21 cellular contexts compared by ENCODE assay signal in the genomic region with DNA sequence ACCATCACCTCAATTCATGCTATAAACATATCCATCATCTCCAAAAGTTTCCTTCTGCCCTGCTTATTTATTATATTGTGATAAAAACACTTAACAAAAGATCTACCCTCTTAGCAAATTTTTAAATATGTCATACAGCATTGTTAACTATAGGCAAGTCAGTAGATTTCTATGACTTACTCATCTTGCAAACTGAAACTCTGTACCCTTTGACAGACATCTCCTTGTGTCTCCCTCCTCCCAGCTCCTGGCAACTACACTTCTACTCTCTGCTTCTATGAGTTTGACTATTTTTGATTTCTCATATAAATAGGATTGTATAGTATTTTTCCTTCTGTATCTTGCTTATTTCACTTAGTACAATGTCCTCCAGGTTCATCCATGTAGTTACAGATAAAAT.
DNase-seq lines count a peak whose midpoint lies in the region; ATAC-seq, FAIRE-seq and TF ChIP-seq lines count a peak whose summit lies in the region.
"Had no signal": no experiment of that assay in that cellular context is flagged by ENCODE, and none has a peak within 500 bp of the region (broad histone marks: within the 10 kb centered on the region; RNA-seq: fewer than 3 reads in every experiment).

No MANE protein-coding gene starts in this region.

- no peak overlapping the region for H3K4me3 Mint-ChIP-seq in stimulated activated effector memory CD8-positive, alpha-beta T cell treated with anti-CD3 and anti-CD28 coated beads, Interleukin-12 subunit alpha, Interleukin-12 subunit beta, amount 100 ng/mL, for 72 hours
- H3K4me3 Mint-ChIP-seq: CD4-positive, alpha-beta T cell; GM23338; HFFc6 had no signal

- no peak for FAIRE-seq in D721Med (lab: Jason Lieb, UNC)
- FAIRE-seq: A549, H54 had no signal

- peaks cover 30% of the 10 kb centered on the region for H3K4me1 Mint-ChIP-seq in stimulated activated effector memory CD8-positive, alpha-beta T cell treated with anti-CD3 and anti-CD28 coated beads, Interleukin-12 subunit alpha, Interleukin-12 subunit beta, amount 100 ng/mL, for 72 hours
- H3K4me1 Mint-ChIP-seq: GM23338 had no signal

- no peak overlapping the region for H2AFZ ChIP-seq in SK-N-SH (ENCODE audit: low read depth)
- H2AFZ ChIP-seq in HCT116 (ENCODE audit: low read depth, low read length, poor library complexity, severe bottlenecking), result no peak overlapping the region
- H2AFZ ChIP-seq in PC-3 (ENCODE audit: low read length), result no peak overlapping the region
- H2AFZ ChIP-seq: GM23338 had no signal

- RAD21 ChIA-PET in HCT116 (lab: Charles Lee; ENCODE audit: low non-redundant PET in 1 of 2, low total read pairs in 2 of 2, uncharacterized antibody in 2 of 2, unreplicated experiment in 2 of 2), result no interaction called here

- no peaks in the 10 kb centered on the region; the same call in 1 of the 2 replicates for H3K9me3 ChIP-seq in SK-N-SH
- peaks cover 4 to 7% of the 10 kb centered on the region in 2 experiments; a peak in 1 of 4 replicates for H3K9me3 ChIP-seq in HCT116 (ENCODE audit: control insufficient read depth in 1 of 2, insufficient read depth in 1 of 2, low read depth in 1 of 2, low read length in 2 of 2)
- no peaks in the 10 kb centered on the region for H3K9me3 ChIP-seq in PC-3 (ENCODE audit: low read length)

- H3F3A ChIP-seq in SK-N-SH (replicated peaks; ENCODE audit: insufficient read depth) (peaks cover 4% of the 10 kb centered on the region), PC-3 (ENCODE audit: low read length, unreplicated experiment) (no peaks in the 10 kb centered on the region)

- ATAC-seq in SK-N-SH treated with all-trans-retinoic acid at 6 μM for 48 hours, result peak; percentile 32; the same call in 1 of the 3 replicates
- no peak for ATAC-seq in HCT116
- peak; percentile 39 for ATAC-seq in PC-3
- peak; percentile 52 for ATAC-seq in stimulated activated effector memory CD8-positive, alpha-beta T cell treated with anti-CD3 and anti-CD28 coated beads, Interleukin-12 subunit alpha, Interleukin-12 subunit beta, amount 100 ng/mL, for 72 hours
- ATAC-seq: A549, GM23338 had no signal

- TF ChIP-seq POLR2A in HCT116 (IDR thresholded peaks at IDR 0.05; ENCODE audit: borderline replicate concordance, extremely low read depth, insufficient read depth, insufficient read length), result no peak
- no peak for TF ChIP-seq POLR2A in lower leg skin (IDR thresholded peaks at IDR 0.05)

- no peak overlapping the region for H3K27ac ChIP-seq in SK-N-SH (ENCODE audit: low read depth in 2 of 2, low read length in 1 of 2)
- peak overlapping the region; percentile 21; the same call in 1 of the 2 replicates for H3K27ac ChIP-seq in HCT116 (ENCODE audit: low read depth, low read length)
- no peak overlapping the region for H3K27ac ChIP-seq in PC-3 (ENCODE audit: low read length)
- H3K27ac ChIP-seq: 22Rv1, A549, C4-2B had no signal

- H3K27me3 ChIP-seq in SK-N-SH (ENCODE audit: insufficient read depth) (no peaks in the 10 kb centered on the region), HCT116 (ENCODE audit: insufficient read depth, low read length) (no peaks in the 10 kb centered on the region), PC-3 (ENCODE audit: low read length) (no peaks in the 10 kb centered on the region)

- TF ChIP-seq RAD21 in SK-N-SH (IDR thresholded peaks at IDR 0.05; ENCODE audit: low read length) (no peak), HCT116 (IDR thresholded peaks at IDR 0.05; ENCODE audit: low read depth) (no peak)

- intact Hi-C loops in HCT116 (cut with micrococcal nuclease), result no loop called here
- intact Hi-C loops in PC-3 (cut with micrococcal nuclease), result no loop called here
- intact Hi-C loops in lower leg skin (cut with DNase I; ENCODE audit: low total_unique reads), result no loop called here

- H3K36me3 Mint-ChIP-seq in stimulated activated effector memory CD8-positive, alpha-beta T cell treated with anti-CD3 and anti-CD28 coated beads, Interleukin-12 subunit alpha, Interleukin-12 subunit beta, amount 100 ng/mL, for 72 hours, result no peaks in the 10 kb centered on the region

- no peak overlapping the region for H3K27ac Mint-ChIP-seq in stimulated activated effector memory CD8-positive, alpha-beta T cell treated with anti-CD3 and anti-CD28 coated beads, Interleukin-12 subunit alpha, Interleukin-12 subunit beta, amount 100 ng/mL, for 72 hours
- H3K27ac Mint-ChIP-seq: CD4-positive, alpha-beta T cell; GM23338; HFFc6 had no signal

- H3K9me2 ChIP-seq in SK-N-SH (no peaks in the 10 kb centered on the region), HCT116 (ENCODE audit: insufficient read depth) (no peaks in the 10 kb centered on the region), PC-3 (replicated peaks; ENCODE audit: low read length) (0 out of 2 replicates have a peak, but pooled peaks cover 6% of the 10 kb centered on the region)

- POLR2A ChIA-PET in SK-N-SH (lab: Yijun Ruan, JAX) (no interaction called here), HCT116 (lab: Charles Lee) (no interaction called here), PC-3 (lab: Charles Lee; ENCODE audit: unreplicated experiment) (no interaction called here)

- DNase-seq in SK-N-SH (no peak), HCT116 (ENCODE audit: low read depth, low spot score) (no peak), PC-3 (peak; percentile 54), D721Med (ENCODE audit: insufficient read length, low spot score) (no peak), putamen (ENCODE audit: low spot score) (no peak), lower leg skin (ENCODE audit: low spot score in 2 of 2) (no peak)
- DNase-seq in stimulated activated effector memory CD8-positive, alpha-beta T cell treated with anti-CD3 and anti-CD28 coated beads, Interleukin-12 subunit alpha, Interleukin-12 subunit beta, amount 100 ng/mL, for 72 hours (ENCODE audit: low spot score in 2 of 2), result no peak
- DNase-seq: AML-193; Caco-2; CD4-positive, alpha-beta T cell; DMS153; DMS79; GDM1; HCEC 1CT; HFFc6 had no signal

- TF ChIP-seq CTCF in SK-N-SH (IDR thresholded peaks at IDR 0.05) (no peak), HCT116 (IDR thresholded peaks at IDR 0.05 in 2 of 3, conservative IDR thresholded peaks at IDR 0.05 in 1 of 3; ENCODE audit: borderline replicate concordance in 1 of 3, insufficient read depth in 1 of 3, low read depth in 2 of 3, low read length in 2 of 3) (no peak), PC-3 (conservative IDR thresholded peaks at IDR 0.05; ENCODE audit: low read depth, low read length) (no peak), D721Med (IDR thresholded peaks at IDR 0.05; ENCODE audit: insufficient read depth, missing control alignments) (no peak), lower leg skin (IDR thresholded peaks at IDR 0.05) (no peak)

- H3K9ac ChIP-seq in SK-N-SH, result no peak overlapping the region
- H3K9ac ChIP-seq in HCT116 (ENCODE audit: low read length), result no peak overlapping the region
- no peak overlapping the region for H3K9ac ChIP-seq in PC-3 (ENCODE audit: low read length)

- H3K4me1 ChIP-seq in SK-N-SH (ENCODE audit: control insufficient read depth in 1 of 2, insufficient read depth in 2 of 2, low read depth in 1 of 2, low read length in 1 of 2), result peaks cover 0 to 5% of the 10 kb centered on the region in 2 experiments; a peak in 1 of 4 replicates
- H3K4me1 ChIP-seq in HCT116 (ENCODE audit: control insufficient read depth in 1 of 2, insufficient read depth in 2 of 2, low read length in 2 of 2), result peaks cover 47 to 61% of the 10 kb centered on the region in 2 experiments
- peaks cover 6% of the 10 kb centered on the region for H3K4me1 ChIP-seq in PC-3 (ENCODE audit: insufficient read depth, low read length)

- no peak overlapping the region for H3K4me3 ChIP-seq in SK-N-SH (ENCODE audit: low read depth in 2 of 2, low read length in 1 of 2)
- no peak overlapping the region for H3K4me3 ChIP-seq in HCT116 (replicated peaks in 1 of 2; ENCODE audit: low read depth in 1 of 2, low read length in 2 of 2)
- no peak overlapping the region for H3K4me3 ChIP-seq in PC-3 (ENCODE audit: low read length)
- no peak overlapping the region for H3K4me3 ChIP-seq in lower leg skin (ENCODE audit: low read depth, poor library complexity, severe bottlenecking)
- H3K4me3 ChIP-seq: A549, GM23338 had no signal

- H3K36me3 ChIP-seq in SK-N-SH (replicated peaks in 1 of 2; ENCODE audit: control insufficient read depth in 1 of 2, insufficient read depth in 2 of 2, low read length in 1 of 2) (no peaks in the 10 kb centered on the region), HCT116 (ENCODE audit: control insufficient read depth in 1 of 2, insufficient read depth in 2 of 2, low read length in 2 of 2) (peaks cover 0 to 15% of the 10 kb centered on the region in 2 experiments; a peak in 2 of 4 replicates), PC-3 (ENCODE audit: low read depth, low read length) (no peaks in the 10 kb centered on the region)

- CTCF ChIA-PET in SK-N-SH (lab: Yijun Ruan, JAX) (no interaction called here), HCT116 (lab: Charles Lee) (no interaction called here), PC-3 (lab: Charles Lee) (no interaction called here)

- no peaks in the 10 kb centered on the region for H3K9me3 Mint-ChIP-seq in stimulated activated effector memory CD8-positive, alpha-beta T cell treated with anti-CD3 and anti-CD28 coated beads, Interleukin-12 subunit alpha, Interleukin-12 subunit beta, amount 100 ng/mL, for 72 hours
- H3K9me3 Mint-ChIP-seq: GM23338 had no signal

- no peaks in the 10 kb centered on the region for H4K20me1 ChIP-seq in SK-N-SH (ENCODE audit: insufficient read depth)
- no peaks in the 10 kb centered on the region for H4K20me1 ChIP-seq in HCT116 (ENCODE audit: insufficient read depth)
- no peaks in the 10 kb centered on the region for H4K20me1 ChIP-seq in PC-3 (ENCODE audit: low read length)

- BruUV-seq in HCT116 (replicated peaks; lab: Mats Ljungman, UMichigan) (no TSS peak), PC-3 (replicated peaks; lab: Mats Ljungman, UMichigan) (no TSS peak)

- H3K4me2 ChIP-seq in SK-N-SH, result no peak overlapping the region
- H3K4me2 ChIP-seq in HCT116 (ENCODE audit: low read length), result peak overlapping the region; percentile 10; the same call in 1 of the 2 replicates
- no peak overlapping the region for H3K4me2 ChIP-seq in PC-3 (ENCODE audit: low read length)
- H3K4me2 ChIP-seq: A549, GM23338 had no signal

- no peaks in the 10 kb centered on the region for H3K79me2 ChIP-seq in SK-N-SH (ENCODE audit: insufficient read depth)
- no peaks in the 10 kb centered on the region for H3K79me2 ChIP-seq in HCT116 (ENCODE audit: insufficient read depth, low read length)
- H3K79me2 ChIP-seq in PC-3 (ENCODE audit: low read length), result no peaks in the 10 kb centered on the region

- no peak for TF ChIP-seq EP300 in SK-N-SH (IDR thresholded peaks at IDR 0.05; ENCODE audit: borderline replicate concordance in 1 of 2, low read depth in 1 of 2, low read length in 1 of 2)

TF ChIP-seq in SK-N-SH treated with all-trans-retinoic acid at 6 μM for 48 hours, 23 proteins besides CTCF, POLR2A, EP300 and RAD21 (continues in another document):
- TF ChIP-seq ZNF8 (CRISPR knock-in tag; IDR thresholded peaks at IDR 0.05) (no peak), BACH2 (CRISPR knock-in tag; IDR thresholded peaks at IDR 0.05; ENCODE audit: borderline replicate concordance) (no peak)

TF ChIP-seq in SK-N-SH, 30 proteins besides CTCF, POLR2A, EP300 and RAD21 (continues in another document):
- TF ChIP-seq NFIC (IDR thresholded peaks at IDR 0.05; ENCODE audit: borderline replicate concordance), result no peak

TF ChIP-seq in HCT116, 20 proteins besides CTCF, POLR2A, EP300 and RAD21:
- TF ChIP-seq JUND (IDR thresholded peaks at IDR 0.05), result no peak
- TF ChIP-seq EGR1 (IDR thresholded peaks at IDR 0.05; ENCODE audit: low read depth), result 0 out of 2 replicates have a peak, but pooled peaks have one; percentile 3
